In the genomic region with DNA sequence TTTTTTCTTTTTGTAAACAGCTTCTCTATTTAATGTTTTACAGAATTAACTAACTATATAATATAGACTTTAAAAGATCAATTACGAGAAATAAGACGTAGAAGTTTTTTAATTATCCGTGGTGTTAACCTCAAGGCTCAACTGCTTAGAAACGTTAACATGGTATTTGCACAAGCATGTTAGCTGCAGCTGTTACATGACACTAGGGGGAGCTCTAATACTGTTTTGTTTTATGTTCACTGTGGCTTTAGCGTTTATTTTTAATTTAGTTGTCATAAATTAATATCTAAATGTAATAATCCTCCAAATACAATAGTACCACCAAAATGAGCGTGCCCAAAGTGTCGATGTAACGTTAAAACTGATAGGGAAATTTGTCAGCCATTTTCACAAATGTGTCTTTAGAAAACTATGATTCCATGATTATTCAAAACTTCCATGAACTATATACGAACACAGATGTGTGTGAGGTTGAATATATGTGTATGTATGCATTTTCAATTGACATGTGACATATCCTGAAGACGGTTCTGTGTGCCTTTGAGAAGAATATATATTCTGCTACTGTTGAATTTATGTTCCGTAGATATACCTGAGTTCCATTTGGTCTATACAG, we compare ENCODE assay signal across 1 cellular context.
TF ChIP-seq lines count a peak whose summit lies in the region.

No MANE protein-coding gene starts in this region.

TF ChIP-seq in GM12878, 131 proteins besides CTCF, POLR2A, EP300 and RAD21:
- TF ChIP-seq, protein P1, sequence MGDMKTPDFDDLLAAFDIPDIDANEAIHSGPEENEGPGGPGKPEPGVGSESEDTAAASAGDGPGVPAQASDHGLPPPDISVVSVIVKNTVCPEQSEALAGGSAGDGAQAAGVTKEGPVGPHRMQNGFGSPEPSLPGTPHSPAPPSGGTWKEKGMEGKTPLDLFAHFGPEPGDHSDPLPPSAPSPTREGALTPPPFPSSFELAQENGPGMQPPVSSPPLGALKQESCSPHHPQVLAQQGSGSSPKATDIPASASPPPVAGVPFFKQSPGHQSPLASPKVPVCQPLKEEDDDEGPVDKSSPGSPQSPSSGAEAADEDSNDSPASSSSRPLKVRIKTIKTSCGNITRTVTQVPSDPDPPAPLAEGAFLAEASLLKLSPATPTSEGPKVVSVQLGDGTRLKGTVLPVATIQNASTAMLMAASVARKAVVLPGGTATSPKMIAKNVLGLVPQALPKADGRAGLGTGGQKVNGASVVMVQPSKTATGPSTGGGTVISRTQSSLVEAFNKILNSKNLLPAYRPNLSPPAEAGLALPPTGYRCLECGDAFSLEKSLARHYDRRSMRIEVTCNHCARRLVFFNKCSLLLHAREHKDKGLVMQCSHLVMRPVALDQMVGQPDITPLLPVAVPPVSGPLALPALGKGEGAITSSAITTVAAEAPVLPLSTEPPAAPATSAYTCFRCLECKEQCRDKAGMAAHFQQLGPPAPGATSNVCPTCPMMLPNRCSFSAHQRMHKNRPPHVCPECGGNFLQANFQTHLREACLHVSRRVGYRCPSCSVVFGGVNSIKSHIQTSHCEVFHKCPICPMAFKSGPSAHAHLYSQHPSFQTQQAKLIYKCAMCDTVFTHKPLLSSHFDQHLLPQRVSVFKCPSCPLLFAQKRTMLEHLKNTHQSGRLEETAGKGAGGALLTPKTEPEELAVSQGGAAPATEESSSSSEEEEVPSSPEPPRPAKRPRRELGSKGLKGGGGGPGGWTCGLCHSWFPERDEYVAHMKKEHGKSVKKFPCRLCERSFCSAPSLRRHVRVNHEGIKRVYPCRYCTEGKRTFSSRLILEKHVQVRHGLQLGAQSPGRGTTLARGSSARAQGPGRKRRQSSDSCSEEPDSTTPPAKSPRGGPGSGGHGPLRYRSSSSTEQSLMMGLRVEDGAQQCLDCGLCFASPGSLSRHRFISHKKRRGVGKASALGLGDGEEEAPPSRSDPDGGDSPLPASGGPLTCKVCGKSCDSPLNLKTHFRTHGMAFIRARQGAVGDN (IDR thresholded peaks at IDR 0.05), result no peak
- TF ChIP-seq SMC3 (IDR thresholded peaks at IDR 0.05; ENCODE audit: borderline replicate concordance, low read length), result peak; percentile 55; the same call in 1 of the 2 replicates
- TF ChIP-seq RUNX3 (IDR thresholded peaks at IDR 0.05; ENCODE audit: low read length), result no peak
- no peak for TF ChIP-seq NFYA (IDR thresholded peaks at IDR 0.05; ENCODE audit: borderline replicate concordance, low read depth, low read length)
- TF ChIP-seq DPF2 (IDR thresholded peaks at IDR 0.05), result no peak
